1 cellular context compared by ENCODE assay signal in the genomic region with DNA sequence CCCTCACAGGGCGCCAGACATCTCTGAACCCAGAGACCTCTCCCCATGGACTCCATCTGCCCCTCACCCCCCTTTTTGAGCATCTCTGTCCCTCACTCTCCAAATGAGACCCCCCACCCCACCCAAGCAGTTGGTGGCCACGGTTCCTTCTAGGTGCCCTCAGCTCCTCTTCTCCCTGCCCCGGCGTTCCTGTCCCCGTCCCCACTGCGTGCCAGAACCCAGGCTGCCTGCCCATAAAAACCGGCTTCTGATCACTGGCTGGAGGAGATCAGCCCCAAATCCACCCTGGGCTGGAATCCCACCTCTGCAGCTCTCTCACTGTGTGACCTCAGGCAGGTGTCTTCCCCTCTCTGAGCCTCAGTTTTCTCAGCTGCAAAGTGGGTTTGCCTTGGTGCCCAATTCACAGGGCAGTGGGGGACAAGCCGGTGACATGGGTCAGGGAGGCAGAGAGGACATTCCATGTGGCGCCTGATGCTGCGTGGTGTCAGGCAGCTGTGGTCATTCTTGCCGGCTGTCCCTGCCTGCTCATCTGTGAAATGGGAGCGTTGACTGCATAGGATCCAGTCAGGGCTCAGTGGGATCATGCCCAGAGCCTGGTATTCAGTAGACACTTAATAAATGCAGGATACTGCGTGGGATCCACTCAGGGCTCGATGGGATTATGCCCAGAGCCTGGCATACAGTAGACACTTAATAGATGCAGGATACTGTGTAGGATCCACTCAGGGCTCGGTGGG.
TF ChIP-seq lines count a peak whose summit lies in the region.

No MANE protein-coding gene starts in this region.

TF ChIP-seq in HepG2, 621 proteins besides CTCF, POLR2A, EP300 and RAD21:
- TF ChIP-seq, protein P1, sequence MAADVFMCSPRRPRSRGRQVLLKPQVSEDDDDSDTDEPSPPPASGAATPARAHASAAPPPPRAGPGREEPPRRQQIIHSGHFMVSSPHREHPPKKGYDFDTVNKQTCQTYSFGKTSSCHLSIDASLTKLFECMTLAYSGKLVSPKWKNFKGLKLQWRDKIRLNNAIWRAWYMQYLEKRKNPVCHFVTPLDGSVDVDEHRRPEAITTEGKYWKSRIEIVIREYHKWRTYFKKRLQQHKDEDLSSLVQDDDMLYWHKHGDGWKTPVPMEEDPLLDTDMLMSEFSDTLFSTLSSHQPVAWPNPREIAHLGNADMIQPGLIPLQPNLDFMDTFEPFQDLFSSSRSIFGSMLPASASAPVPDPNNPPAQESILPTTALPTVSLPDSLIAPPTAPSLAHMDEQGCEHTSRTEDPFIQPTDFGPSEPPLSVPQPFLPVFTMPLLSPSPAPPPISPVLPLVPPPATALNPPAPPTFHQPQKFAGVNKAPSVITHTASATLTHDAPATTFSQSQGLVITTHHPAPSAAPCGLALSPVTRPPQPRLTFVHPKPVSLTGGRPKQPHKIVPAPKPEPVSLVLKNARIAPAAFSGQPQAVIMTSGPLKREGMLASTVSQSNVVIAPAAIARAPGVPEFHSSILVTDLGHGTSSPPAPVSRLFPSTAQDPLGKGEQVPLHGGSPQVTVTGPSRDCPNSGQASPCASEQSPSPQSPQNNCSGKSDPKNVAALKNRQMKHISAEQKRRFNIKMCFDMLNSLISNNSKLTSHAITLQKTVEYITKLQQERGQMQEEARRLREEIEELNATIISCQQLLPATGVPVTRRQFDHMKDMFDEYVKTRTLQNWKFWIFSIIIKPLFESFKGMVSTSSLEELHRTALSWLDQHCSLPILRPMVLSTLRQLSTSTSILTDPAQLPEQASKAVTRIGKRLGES (CRISPR knock-in tag; IDR thresholded peaks at IDR 0.05; ENCODE audit: borderline replicate concordance), result no peak
- TF ChIP-seq, protein P2, sequence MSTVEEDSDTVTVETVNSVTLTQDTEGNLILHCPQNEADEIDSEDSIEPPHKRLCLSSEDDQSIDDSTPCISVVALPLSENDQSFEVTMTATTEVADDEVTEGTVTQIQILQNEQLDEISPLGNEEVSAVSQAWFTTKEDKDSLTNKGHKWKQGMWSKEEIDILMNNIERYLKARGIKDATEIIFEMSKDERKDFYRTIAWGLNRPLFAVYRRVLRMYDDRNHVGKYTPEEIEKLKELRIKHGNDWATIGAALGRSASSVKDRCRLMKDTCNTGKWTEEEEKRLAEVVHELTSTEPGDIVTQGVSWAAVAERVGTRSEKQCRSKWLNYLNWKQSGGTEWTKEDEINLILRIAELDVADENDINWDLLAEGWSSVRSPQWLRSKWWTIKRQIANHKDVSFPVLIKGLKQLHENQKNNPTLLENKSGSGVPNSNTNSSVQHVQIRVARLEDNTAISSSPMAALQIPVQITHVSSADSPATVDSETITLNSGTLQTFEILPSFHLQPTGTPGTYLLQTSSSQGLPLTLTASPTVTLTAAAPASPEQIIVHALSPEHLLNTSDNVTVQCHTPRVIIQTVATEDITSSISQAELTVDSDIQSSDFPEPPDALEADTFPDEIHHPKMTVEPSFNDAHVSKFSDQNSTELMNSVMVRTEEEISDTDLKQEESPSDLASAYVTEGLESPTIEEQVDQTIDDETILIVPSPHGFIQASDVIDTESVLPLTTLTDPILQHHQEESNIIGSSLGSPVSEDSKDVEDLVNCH (CRISPR knock-in tag; IDR thresholded peaks at IDR 0.05), result no peak
- TF ChIP-seq ZFP41 (CRISPR knock-in tag; IDR thresholded peaks at IDR 0.05; ENCODE audit: borderline replicate concordance), result no peak
- TF ChIP-seq ZNF891 (CRISPR knock-in tag; IDR thresholded peaks at IDR 0.05), result no peak
- TF ChIP-seq, protein P3, sequence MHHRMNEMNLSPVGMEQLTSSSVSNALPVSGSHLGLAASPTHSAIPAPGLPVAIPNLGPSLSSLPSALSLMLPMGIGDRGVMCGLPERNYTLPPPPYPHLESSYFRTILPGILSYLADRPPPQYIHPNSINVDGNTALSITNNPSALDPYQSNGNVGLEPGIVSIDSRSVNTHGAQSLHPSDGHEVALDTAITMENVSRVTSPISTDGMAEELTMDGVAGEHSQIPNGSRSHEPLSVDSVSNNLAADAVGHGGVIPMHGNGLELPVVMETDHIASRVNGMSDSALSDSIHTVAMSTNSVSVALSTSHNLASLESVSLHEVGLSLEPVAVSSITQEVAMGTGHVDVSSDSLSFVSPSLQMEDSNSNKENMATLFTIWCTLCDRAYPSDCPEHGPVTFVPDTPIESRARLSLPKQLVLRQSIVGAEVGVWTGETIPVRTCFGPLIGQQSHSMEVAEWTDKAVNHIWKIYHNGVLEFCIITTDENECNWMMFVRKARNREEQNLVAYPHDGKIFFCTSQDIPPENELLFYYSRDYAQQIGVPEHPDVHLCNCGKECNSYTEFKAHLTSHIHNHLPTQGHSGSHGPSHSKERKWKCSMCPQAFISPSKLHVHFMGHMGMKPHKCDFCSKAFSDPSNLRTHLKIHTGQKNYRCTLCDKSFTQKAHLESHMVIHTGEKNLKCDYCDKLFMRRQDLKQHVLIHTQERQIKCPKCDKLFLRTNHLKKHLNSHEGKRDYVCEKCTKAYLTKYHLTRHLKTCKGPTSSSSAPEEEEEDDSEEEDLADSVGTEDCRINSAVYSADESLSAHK (CRISPR knock-in tag; IDR thresholded peaks at IDR 0.05; ENCODE audit: borderline replicate concordance), result no peak
- no peak for TF ChIP-seq ZNF878 (CRISPR knock-in tag; IDR thresholded peaks at IDR 0.05)
- no peak for TF ChIP-seq ZNF354B (CRISPR knock-in tag; IDR thresholded peaks at IDR 0.05)
- TF ChIP-seq ZNF768 (CRISPR knock-in tag; IDR thresholded peaks at IDR 0.05), result peak; percentile 93
- no peak for TF ChIP-seq DNMT3B (CRISPR knock-in tag; conservative IDR thresholded peaks at IDR 0.05)
- no peak for TF ChIP-seq KAT8 (CRISPR knock-in tag; IDR thresholded peaks at IDR 0.05)
- peak; percentile 74 for TF ChIP-seq ZNF629 (CRISPR knock-in tag; conservative IDR thresholded peaks at IDR 0.05)
- TF ChIP-seq HNRNPL (IDR thresholded peaks at IDR 0.05; ENCODE audit: low read depth, low read length), result no peak
- 0 out of 2 replicates have a peak, but pooled peaks have one; percentile 44 for TF ChIP-seq ZMYM3 (CRISPR knock-in tag; IDR thresholded peaks at IDR 0.05)
- TF ChIP-seq, protein P4, sequence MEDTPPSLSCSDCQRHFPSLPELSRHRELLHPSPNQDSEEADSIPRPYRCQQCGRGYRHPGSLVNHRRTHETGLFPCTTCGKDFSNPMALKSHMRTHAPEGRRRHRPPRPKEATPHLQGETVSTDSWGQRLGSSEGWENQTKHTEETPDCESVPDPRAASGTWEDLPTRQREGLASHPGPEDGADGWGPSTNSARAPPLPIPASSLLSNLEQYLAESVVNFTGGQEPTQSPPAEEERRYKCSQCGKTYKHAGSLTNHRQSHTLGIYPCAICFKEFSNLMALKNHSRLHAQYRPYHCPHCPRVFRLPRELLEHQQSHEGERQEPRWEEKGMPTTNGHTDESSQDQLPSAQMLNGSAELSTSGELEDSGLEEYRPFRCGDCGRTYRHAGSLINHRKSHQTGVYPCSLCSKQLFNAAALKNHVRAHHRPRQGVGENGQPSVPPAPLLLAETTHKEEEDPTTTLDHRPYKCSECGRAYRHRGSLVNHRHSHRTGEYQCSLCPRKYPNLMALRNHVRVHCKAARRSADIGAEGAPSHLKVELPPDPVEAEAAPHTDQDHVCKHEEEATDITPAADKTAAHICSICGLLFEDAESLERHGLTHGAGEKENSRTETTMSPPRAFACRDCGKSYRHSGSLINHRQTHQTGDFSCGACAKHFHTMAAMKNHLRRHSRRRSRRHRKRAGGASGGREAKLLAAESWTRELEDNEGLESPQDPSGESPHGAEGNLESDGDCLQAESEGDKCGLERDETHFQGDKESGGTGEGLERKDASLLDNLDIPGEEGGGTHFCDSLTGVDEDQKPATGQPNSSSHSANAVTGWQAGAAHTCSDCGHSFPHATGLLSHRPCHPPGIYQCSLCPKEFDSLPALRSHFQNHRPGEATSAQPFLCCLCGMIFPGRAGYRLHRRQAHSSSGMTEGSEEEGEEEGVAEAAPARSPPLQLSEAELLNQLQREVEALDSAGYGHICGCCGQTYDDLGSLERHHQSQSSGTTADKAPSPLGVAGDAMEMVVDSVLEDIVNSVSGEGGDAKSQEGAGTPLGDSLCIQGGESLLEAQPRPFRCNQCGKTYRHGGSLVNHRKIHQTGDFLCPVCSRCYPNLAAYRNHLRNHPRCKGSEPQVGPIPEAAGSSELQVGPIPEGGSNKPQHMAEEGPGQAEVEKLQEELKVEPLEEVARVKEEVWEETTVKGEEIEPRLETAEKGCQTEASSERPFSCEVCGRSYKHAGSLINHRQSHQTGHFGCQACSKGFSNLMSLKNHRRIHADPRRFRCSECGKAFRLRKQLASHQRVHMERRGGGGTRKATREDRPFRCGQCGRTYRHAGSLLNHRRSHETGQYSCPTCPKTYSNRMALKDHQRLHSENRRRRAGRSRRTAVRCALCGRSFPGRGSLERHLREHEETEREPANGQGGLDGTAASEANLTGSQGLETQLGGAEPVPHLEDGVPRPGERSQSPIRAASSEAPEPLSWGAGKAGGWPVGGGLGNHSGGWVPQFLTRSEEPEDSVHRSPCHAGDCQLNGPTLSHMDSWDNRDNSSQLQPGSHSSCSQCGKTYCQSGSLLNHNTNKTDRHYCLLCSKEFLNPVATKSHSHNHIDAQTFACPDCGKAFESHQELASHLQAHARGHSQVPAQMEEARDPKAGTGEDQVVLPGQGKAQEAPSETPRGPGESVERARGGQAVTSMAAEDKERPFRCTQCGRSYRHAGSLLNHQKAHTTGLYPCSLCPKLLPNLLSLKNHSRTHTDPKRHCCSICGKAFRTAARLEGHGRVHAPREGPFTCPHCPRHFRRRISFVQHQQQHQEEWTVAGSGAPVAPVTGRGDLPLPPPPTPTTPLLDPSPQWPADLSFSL (CRISPR knock-in tag; IDR thresholded peaks at IDR 0.05), result no peak
- TF ChIP-seq, protein P5, sequence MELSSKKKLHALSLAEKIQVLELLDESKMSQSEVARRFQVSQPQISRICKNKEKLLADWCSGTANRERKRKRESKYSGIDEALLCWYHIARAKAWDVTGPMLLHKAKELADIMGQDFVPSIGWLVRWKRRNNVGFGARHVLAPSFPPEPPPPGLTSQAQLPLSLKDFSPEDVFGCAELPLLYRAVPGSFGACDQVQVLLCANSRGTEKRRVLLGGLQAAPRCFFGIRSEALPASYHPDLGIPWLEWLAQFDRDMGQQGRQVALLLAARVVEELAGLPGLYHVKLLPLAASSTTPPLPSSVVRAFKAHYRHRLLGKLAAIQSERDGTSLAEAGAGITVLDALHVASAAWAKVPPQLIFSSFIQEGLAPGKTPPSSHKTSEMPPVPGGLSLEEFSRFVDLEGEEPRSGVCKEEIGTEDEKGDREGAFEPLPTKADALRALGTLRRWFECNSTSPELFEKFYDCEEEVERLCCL (CRISPR knock-in tag; IDR thresholded peaks at IDR 0.05; ENCODE audit: borderline replicate concordance), result no peak
- TF ChIP-seq, protein P6, sequence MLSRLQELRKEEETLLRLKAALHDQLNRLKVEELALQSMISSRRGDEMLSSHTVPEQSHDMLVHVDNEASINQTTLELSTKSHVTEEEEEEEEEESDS (CRISPR knock-in tag; IDR thresholded peaks at IDR 0.05; ENCODE audit: borderline replicate concordance), result no peak
- TF ChIP-seq ZFP36L1 (CRISPR knock-in tag; IDR thresholded peaks at IDR 0.05), result no peak
- TF ChIP-seq MAFF (IDR thresholded peaks at IDR 0.05; ENCODE audit: low read depth, low read length), result no peak
- TF ChIP-seq ZNF652 (CRISPR knock-in tag; IDR thresholded peaks at IDR 0.05; ENCODE audit: borderline replicate concordance, low read depth), result no peak
- TF ChIP-seq TOPORS (CRISPR knock-in tag; IDR thresholded peaks at IDR 0.05), result no peak
- TF ChIP-seq, protein P7, sequence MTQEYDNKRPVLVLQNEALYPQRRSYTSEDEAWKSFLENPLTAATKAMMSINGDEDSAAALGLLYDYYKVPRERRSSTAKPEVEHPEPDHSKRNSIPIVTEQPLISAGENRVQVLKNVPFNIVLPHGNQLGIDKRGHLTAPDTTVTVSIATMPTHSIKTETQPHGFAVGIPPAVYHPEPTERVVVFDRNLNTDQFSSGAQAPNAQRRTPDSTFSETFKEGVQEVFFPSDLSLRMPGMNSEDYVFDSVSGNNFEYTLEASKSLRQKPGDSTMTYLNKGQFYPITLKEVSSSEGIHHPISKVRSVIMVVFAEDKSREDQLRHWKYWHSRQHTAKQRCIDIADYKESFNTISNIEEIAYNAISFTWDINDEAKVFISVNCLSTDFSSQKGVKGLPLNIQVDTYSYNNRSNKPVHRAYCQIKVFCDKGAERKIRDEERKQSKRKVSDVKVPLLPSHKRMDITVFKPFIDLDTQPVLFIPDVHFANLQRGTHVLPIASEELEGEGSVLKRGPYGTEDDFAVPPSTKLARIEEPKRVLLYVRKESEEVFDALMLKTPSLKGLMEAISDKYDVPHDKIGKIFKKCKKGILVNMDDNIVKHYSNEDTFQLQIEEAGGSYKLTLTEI (CRISPR knock-in tag; conservative IDR thresholded peaks at IDR 0.05), result no peak
- TF ChIP-seq ZBTB38 (CRISPR knock-in tag; IDR thresholded peaks at IDR 0.05), result no peak
- no peak for TF ChIP-seq WIZ (CRISPR knock-in tag; IDR thresholded peaks at IDR 0.05)
- TF ChIP-seq, protein P8, sequence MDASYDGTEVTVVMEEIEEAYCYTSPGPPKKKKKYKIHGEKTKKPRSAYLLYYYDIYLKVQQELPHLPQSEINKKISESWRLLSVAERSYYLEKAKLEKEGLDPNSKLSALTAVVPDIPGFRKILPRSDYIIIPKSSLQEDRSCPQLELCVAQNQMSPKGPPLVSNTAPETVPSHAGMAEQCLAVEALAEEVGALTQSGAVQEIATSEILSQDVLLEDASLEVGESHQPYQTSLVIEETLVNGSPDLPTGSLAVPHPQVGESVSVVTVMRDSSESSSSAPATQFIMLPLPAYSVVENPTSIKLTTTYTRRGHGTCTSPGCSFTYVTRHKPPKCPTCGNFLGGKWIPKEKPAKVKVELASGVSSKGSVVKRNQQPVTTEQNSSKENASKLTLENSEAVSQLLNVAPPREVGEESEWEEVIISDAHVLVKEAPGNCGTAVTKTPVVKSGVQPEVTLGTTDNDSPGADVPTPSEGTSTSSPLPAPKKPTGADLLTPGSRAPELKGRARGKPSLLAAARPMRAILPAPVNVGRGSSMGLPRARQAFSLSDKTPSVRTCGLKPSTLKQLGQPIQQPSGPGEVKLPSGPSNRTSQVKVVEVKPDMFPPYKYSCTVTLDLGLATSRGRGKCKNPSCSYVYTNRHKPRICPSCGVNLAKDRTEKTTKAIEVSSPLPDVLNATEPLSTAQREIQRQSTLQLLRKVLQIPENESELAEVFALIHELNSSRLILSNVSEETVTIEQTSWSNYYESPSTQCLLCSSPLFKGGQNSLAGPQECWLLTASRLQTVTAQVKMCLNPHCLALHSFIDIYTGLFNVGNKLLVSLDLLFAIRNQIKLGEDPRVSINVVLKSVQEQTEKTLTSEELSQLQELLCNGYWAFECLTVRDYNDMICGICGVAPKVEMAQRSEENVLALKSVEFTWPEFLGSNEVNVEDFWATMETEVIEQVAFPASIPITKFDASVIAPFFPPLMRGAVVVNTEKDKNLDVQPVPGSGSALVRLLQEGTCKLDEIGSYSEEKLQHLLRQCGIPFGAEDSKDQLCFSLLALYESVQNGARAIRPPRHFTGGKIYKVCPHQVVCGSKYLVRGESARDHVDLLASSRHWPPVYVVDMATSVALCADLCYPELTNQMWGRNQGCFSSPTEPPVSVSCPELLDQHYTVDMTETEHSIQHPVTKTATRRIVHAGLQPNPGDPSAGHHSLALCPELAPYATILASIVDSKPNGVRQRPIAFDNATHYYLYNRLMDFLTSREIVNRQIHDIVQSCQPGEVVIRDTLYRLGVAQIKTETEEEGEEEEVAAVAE (CRISPR knock-in tag; IDR thresholded peaks at IDR 0.05; ENCODE audit: borderline replicate concordance), result no peak
- no peak for TF ChIP-seq REPIN1 (CRISPR knock-in tag; IDR thresholded peaks at IDR 0.05; ENCODE audit: borderline replicate concordance, low read depth)
